In genomic region chr2:61887684-61888303, GRCh38 we compare ENCODE assay signal across 7 cellular contexts. TPM values are rescaled to one million over a fixed set of nuclear protein-coding genes. Genes with fewer than 3 reads are reported as not detected.
A peak's percentile ranks its signal among the peaks of the same experiment; 100 is the strongest.
DNase-seq lines count a peak whose midpoint lies in the region; ATAC-seq and TF ChIP-seq lines count a peak whose summit lies in the region.

No MANE protein-coding gene starts in this region.

- intact Hi-C loops in sciatic nerve (cut with DNase I), result no loop called here

- H3K4me3 ChIP-seq in WERI-Rb-1 (ENCODE audit: low read depth, low read length), result peak overlapping the region; percentile 93
- H3K4me3 ChIP-seq in esophagus (ENCODE audit: low read depth in 1 of 2, low read length in 2 of 2), result peak overlapping the region; percentile 90 to 91

- H3K4me1 ChIP-seq in esophagus (ENCODE audit: control insufficient read depth in 2 of 2, insufficient read depth in 2 of 2, low read length in 1 of 2), result peaks cover 3% of the 10 kb centered on the region in 2 donors

- H3K27me3 ChIP-seq in WERI-Rb-1 (ENCODE audit: insufficient read depth, low read depth, severe bottlenecking) (no peaks in the 10 kb centered on the region), esophagus (ENCODE audit: control insufficient read depth in 1 of 2, insufficient read depth in 2 of 2, low read length in 2 of 2) (no peaks in the 10 kb centered on the region)

- peaks cover 16% of the 10 kb centered on the region for H3K36me3 Mint-ChIP-seq in natural killer cell treated with Interleukin-12 subunit alpha and Interleukin-12 subunit beta and Interleukin-15 and Interleukin-18, amount 100 ng/mL, for 72 hours

- H3K27ac Mint-ChIP-seq in natural killer cell treated with Interleukin-12 subunit alpha and Interleukin-12 subunit beta and Interleukin-15 and Interleukin-18, amount 100 ng/mL, for 72 hours, result peak overlapping the region; percentile 92 to 96

- peak overlapping the region; percentile 95 for H3K4me3 Mint-ChIP-seq in natural killer cell treated with Interleukin-12 subunit alpha and Interleukin-12 subunit beta and Interleukin-15 and Interleukin-18, amount 100 ng/mL, for 72 hours

- DNase-seq in EL, result peak; percentile 38
- DNase-seq in WERI-Rb-1, result no peak
- no peak for DNase-seq in natural killer cell treated with Interleukin-12 subunit alpha and Interleukin-12 subunit beta and Interleukin-15 and Interleukin-18, amount 100 ng/mL, for 72 hours (ENCODE audit: low spot score)
- no peak for DNase-seq in sciatic nerve (ENCODE audit: low spot score)
- DNase-seq in NCI-H774 (lab: John Stamatoyannopoulos, UW), result no peak

- H3K27me3 Mint-ChIP-seq in natural killer cell treated with Interleukin-12 subunit alpha and Interleukin-12 subunit beta and Interleukin-15 and Interleukin-18, amount 100 ng/mL, for 72 hours, result no peaks in the 10 kb centered on the region

- peak; percentile 13 for ATAC-seq in HG02938 (IDR thresholded peaks at IDR 0.05; ENCODE audit: unreplicated experiment)
- no peak for ATAC-seq in natural killer cell treated with Interleukin-12 subunit alpha and Interleukin-12 subunit beta and Interleukin-15 and Interleukin-18, amount 100 ng/mL, for 72 hours
- ATAC-seq in sciatic nerve, result no peak

- no peaks in the 10 kb centered on the region for H3K9me3 Mint-ChIP-seq in natural killer cell treated with Interleukin-12 subunit alpha and Interleukin-12 subunit beta and Interleukin-15 and Interleukin-18, amount 100 ng/mL, for 72 hours

- peak overlapping the region; percentile 88 for H3K27ac ChIP-seq in WERI-Rb-1
- peak overlapping the region; percentile 82 to 99 for H3K27ac ChIP-seq in esophagus (ENCODE audit: low read depth in 2 of 2, low read length in 1 of 2)

- H3K9me3 ChIP-seq in WERI-Rb-1 (ENCODE audit: severe bottlenecking) (no peaks in the 10 kb centered on the region), esophagus (ENCODE audit: control insufficient read depth in 2 of 2, insufficient read depth in 1 of 2, low read depth in 1 of 2, low read length in 1 of 2) (no peaks in the 10 kb centered on the region)

- TF ChIP-seq CTCF in WERI-Rb-1 (IDR thresholded peaks at IDR 0.05; ENCODE audit: low read depth, low read length), result no peak

- H3K4me1 Mint-ChIP-seq in natural killer cell treated with Interleukin-12 subunit alpha and Interleukin-12 subunit beta and Interleukin-15 and Interleukin-18, amount 100 ng/mL, for 72 hours (ENCODE audit: low read depth in 2 of 2), result peaks cover 13 to 21% of the 10 kb centered on the region in 2 donors

- peaks cover 53% of the 10 kb centered on the region for H3K36me3 ChIP-seq in WERI-Rb-1
- peaks cover 0 to 4% of the 10 kb centered on the region in 2 donors for H3K36me3 ChIP-seq in esophagus (ENCODE audit: control insufficient read depth in 2 of 2, insufficient read depth in 2 of 2, low read length in 1 of 2)

- WGBS in esophagus, 2 donors, result 0 to 1% methylated on average over 20 of the region's 20 CpGs

RNA-seq across cellular contexts. Expression of gene CCT4, which starts 0.7 kb away (rescaled TPM):
- polyA plus RNA-seq in esophagus, result 10 to 100 TPM; 19.5 to 75.1 TPM
- total RNA-seq in natural killer cell treated with Interleukin-12 subunit alpha and Interleukin-12 subunit beta and Interleukin-15 and Interleukin-18, amount 100 ng/mL, for 72 hours, result 100 to 1,000 TPM; 207 to 291 TPM
- 78.9 TPM for total RNA-seq in sciatic nerve

RNA-seq across cellular contexts. Expression of gene COMMD1, which starts 17.7 kb away (rescaled TPM):
- 10 to 100 TPM; 36.7 to 49.2 TPM for polyA plus RNA-seq in esophagus
- 10 to 100 TPM; 34.4 to 44.4 TPM for total RNA-seq in natural killer cell treated with Interleukin-12 subunit alpha and Interleukin-12 subunit beta and Interleukin-15 and Interleukin-18, amount 100 ng/mL, for 72 hours
- 30.1 TPM for total RNA-seq in sciatic nerve

RNA-seq across cellular contexts. Expression of gene FAM161A, which starts 33.9 kb away (rescaled TPM):
- polyA plus RNA-seq in esophagus, result 1 to 10 TPM; 1.1 to 2.2 TPM
- 1 to 10 TPM; 2.2 to 6.6 TPM for total RNA-seq in natural killer cell treated with Interleukin-12 subunit alpha and Interleukin-12 subunit beta and Interleukin-15 and Interleukin-18, amount 100 ng/mL, for 72 hours
- 5.9 TPM for total RNA-seq in sciatic nerve
